In the genomic region with DNA sequence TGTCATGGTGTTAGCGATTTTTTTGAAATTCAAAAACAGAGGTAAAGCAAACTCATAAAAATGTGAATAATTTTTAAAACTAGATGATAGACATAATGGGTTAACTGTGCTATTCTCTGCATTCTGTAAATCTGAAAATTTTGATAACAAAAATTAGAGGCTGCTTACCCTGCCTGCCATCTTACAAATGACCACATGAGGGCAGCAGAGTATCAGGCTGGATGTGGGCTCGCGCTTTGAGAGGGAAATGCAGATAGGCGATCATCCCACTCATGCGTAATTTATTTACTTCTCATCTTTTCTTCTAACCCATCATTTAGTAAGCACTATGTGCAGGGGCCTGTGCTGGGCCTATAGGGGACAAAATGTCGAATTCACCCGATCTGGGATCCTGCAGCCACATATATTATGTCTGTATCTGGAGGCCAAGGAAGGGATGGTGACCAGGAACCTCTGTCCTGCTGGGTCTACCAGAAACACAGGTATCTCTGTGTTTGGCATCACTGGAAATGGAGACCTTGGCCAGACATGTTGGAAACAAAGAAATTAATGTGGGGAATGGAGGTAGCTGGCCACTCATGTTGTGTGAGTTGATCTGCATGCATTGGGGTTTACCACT, we compare ENCODE assay signal across 2 cellular contexts.
TF ChIP-seq lines count a peak whose summit lies in the region.

No MANE protein-coding gene starts in this region.

TF ChIP-seq in HEK293, 187 proteins besides CTCF, POLR2A, EP300 and RAD21 (continued from another document):
- peak; percentile 77; the same call in 1 of the 2 replicates for TF ChIP-seq ZNF660 (tag by site-specific recombination; IDR thresholded peaks at IDR 0.05)
- TF ChIP-seq SCRT1 (tag by site-specific recombination; IDR thresholded peaks at IDR 0.05; ENCODE audit: borderline replicate concordance) = no peak
- TF ChIP-seq ZNF626 (tag by site-specific recombination; IDR thresholded peaks at IDR 0.05) = no peak
- TF ChIP-seq, protein P1, sequence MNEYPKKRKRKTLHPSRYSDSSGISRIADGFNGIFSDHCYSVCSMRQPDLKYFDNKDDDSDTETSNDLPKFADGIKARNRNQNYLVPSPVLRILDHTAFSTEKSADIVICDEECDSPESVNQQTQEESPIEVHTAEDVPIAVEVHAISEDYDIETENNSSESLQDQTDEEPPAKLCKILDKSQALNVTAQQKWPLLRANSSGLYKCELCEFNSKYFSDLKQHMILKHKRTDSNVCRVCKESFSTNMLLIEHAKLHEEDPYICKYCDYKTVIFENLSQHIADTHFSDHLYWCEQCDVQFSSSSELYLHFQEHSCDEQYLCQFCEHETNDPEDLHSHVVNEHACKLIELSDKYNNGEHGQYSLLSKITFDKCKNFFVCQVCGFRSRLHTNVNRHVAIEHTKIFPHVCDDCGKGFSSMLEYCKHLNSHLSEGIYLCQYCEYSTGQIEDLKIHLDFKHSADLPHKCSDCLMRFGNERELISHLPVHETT (tag by site-specific recombination; IDR thresholded peaks at IDR 0.05) = no peak
- TF ChIP-seq, protein P2, sequence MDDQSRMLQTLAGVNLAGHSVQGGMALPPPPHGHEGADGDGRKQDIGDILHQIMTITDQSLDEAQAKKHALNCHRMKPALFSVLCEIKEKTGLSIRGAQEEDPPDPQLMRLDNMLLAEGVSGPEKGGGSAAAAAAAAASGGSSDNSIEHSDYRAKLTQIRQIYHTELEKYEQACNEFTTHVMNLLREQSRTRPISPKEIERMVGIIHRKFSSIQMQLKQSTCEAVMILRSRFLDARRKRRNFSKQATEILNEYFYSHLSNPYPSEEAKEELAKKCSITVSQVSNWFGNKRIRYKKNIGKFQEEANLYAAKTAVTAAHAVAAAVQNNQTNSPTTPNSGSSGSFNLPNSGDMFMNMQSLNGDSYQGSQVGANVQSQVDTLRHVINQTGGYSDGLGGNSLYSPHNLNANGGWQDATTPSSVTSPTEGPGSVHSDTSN (CRISPR knock-in tag; IDR thresholded peaks at IDR 0.05) = no peak
- TF ChIP-seq ZNF654 (tag by site-specific recombination; IDR thresholded peaks at IDR 0.05; ENCODE audit: low read depth) = peak; percentile 94
- peak; percentile 91 for TF ChIP-seq ZBTB17 (tag by site-specific recombination; IDR thresholded peaks at IDR 0.05)

TF ChIP-seq in H1, 55 proteins besides CTCF, POLR2A, EP300 and RAD21 (continued from another document):
- TF ChIP-seq, protein P3, sequence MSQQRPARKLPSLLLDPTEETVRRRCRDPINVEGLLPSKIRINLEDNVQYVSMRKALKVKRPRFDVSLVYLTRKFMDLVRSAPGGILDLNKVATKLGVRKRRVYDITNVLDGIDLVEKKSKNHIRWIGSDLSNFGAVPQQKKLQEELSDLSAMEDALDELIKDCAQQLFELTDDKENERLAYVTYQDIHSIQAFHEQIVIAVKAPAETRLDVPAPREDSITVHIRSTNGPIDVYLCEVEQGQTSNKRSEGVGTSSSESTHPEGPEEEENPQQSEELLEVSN (IDR thresholded peaks at IDR 0.05) = peak; percentile 39; the same call in 1 of the 2 replicates
